ENCODE assay signal across 19 cellular contexts in the genomic region with DNA sequence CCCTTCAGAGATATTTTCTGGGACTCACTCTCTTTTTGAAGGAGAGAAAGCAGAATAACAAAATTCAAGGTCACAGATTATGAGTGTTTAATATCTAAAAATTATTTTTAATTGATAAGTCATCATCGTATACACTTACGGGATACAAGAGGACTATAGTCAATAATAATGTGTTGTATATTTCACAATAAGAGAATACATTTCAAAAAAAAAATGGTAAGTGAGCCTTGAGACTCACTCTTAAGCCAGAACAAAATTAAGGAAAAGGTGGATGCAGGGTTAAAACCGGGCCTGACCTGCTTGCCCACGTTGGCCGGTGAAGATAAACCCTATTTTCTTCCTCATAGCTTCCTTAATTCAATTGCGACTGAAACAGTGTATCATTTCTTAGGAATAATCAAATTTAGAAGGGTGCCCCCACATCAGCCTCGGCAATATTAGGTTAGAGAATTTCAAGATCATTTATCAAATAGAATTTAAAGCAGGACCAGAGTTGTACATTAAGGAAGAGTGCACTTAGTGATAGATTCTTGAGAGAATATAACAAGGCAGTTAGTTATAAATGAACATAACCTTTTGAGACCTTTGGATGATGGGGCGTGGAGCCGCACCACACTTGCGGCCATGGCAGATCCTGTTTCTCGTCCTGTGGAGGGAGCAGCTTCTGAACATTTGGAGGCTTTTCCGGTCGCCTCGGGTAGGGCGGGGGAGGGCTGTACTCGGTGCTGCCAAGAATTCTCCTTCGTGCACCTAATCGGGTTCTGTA.
"Had no signal": no experiment of that assay in that cellular context is flagged by ENCODE, and none has a peak within 500 bp of the region (broad histone marks: within the 10 kb centered on the region; RNA-seq: fewer than 3 reads in every experiment).

No MANE protein-coding gene starts in this region.

- H3K27me3 ChIP-seq: dorsolateral prefrontal cortex, neural progenitor cell, sigmoid colon, stomach, tibial nerve, upper lobe of left lung had no signal

- ATAC-seq: left lung; naive thymus-derived CD4-positive, alpha-beta T cell; right cardiac atrium; stimulated activated effector memory CD8-positive, alpha-beta T cell treated with anti-CD3 and anti-CD28 coated beads, Interleukin-12 subunit alpha, Interleukin-12 subunit beta, amount 100 ng/mL, for 72 hours had no signal

- H3K9me3 ChIP-seq: prostate gland, sigmoid colon, thoracic aorta, tibial nerve, upper lobe of left lung had no signal

- DNase-seq: effector CD4-positive, alpha-beta T cell; hypothalamus; left lung; mesenchymal stem cell; midbrain; naive thymus-derived CD4-positive, alpha-beta T cell; right cardiac atrium; sigmoid colon; stimulated activated CD4-positive, alpha-beta T cell treated with anti-CD3 and anti-CD28 coated beads, Interleukin-2, amount 100 ng/mL, for 24 hours; stimulated activated CD4-positive, alpha-beta T cell treated with anti-CD3 and anti-CD28 coated beads, Interleukin-4, amount 100 ng/mL, for 24 hours; stimulated activated naive CD4-positive, alpha-beta T cell treated with Interleukin-2 at 50 U/mL for 16 hours; stomach; upper lobe of left lung had no signal

- H3K4me3 ChIP-seq: dorsolateral prefrontal cortex, left lung, neural progenitor cell, prostate gland, sigmoid colon, stomach, thoracic aorta, tibial nerve, upper lobe of left lung had no signal

- H3K4me1 ChIP-seq: left lung, neural progenitor cell, prostate gland, tibial nerve, upper lobe of left lung had no signal

- H3K36me3 ChIP-seq: left lung, neural progenitor cell, prostate gland, sigmoid colon, stomach, thoracic aorta, tibial nerve, upper lobe of left lung had no signal
